ENCODE assay signal across 24 cellular contexts in the genomic region with DNA sequence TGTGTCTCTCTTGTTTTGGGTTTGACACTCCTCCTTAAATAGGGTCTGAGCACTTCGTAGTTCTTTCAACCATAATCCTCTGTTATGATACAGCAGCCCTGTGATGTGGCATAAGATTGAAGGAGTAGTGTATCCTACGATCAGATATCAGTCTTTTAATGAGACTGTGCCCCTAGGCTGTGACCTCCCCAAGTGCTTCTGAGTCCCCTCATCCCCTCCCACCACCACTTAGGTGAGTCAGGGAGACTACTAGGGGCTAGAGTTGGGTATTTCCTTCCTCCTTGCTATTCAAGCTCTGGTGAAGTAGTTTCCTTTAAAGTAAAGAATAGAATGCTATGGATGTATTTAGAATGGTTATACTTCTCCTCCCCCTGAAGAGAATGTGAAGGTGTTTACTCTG.
"Had no signal": no experiment of that assay in that cellular context is flagged by ENCODE, and none has a peak within 500 bp of the region (broad histone marks: within the 10 kb centered on the region; RNA-seq: fewer than 3 reads in every experiment).

No MANE protein-coding gene starts in this region.

- ATAC-seq: activated CD4-positive, alpha-beta T cell treated with anti-CD3 and anti-CD28 coated beads for 36 hours; activated CD8-positive, alpha-beta memory T cell treated with anti-CD3 and anti-CD28 coated beads, Interleukin-2, amount 10 ng/mL, durations not matched to agents 7 days and 5 days; activated CD8-positive, alpha-beta T cell treated with anti-CD3 and anti-CD28 coated beads, Interleukin-2, amount 10 ng/mL, durations not matched to agents 7 days and 5 days; activated naive CD4-positive, alpha-beta T cell treated with anti-CD3 and anti-CD28 coated beads, Interleukin-2, amount 50 U/mL, for 72 hours; gastroesophageal sphincter; heart right ventricle; T-helper 17 cell had no signal

- DNase-seq: activated CD4-positive, alpha-beta memory T cell treated with anti-CD3 and anti-CD28 coated beads for 36 hours; activated CD4-positive, alpha-beta T cell treated with anti-CD3 and anti-CD28 coated beads for 36 hours; activated CD4-positive, alpha-beta T cell treated with anti-CD3 and anti-CD28 coated beads, Interleukin-2, amount 10 ng/mL, durations not matched to agents 24 days and 14 days; activated CD4-positive, CD25-positive, alpha-beta regulatory T cell; activated CD4-positive, CD25-positive, alpha-beta regulatory T cell treated with anti-CD3 and anti-CD28 coated beads, Interleukin-2, amount 50 U/mL, for 72 hours; activated CD8-positive, alpha-beta memory T cell treated with anti-CD3 and anti-CD28 coated beads, Interleukin-2, amount 10 ng/mL, durations not matched to agents 7 days and 5 days; activated CD8-positive, alpha-beta memory T cell treated with anti-CD3 and anti-CD28 coated beads, Interleukin-2, amount 50 U/mL, for 4 hours; activated CD8-positive, alpha-beta T cell treated with anti-CD3 and anti-CD28 coated beads, Interleukin-2, amount 10 ng/mL, durations not matched to agents 7 days and 5 days; activated gamma-delta T cell; activated naive CD4-positive, alpha-beta T cell; activated naive CD4-positive, alpha-beta T cell treated with anti-CD3 and anti-CD28 coated beads, Interleukin-2, amount 10 ng/mL, durations not matched to agents 7 days and 5 days; activated naive CD8-positive, alpha-beta T cell treated with anti-CD3 and anti-CD28 coated beads, Interleukin-2, amount 10 ng/mL, durations not matched to agents 7 days and 5 days; activated T-cell treated with anti-CD3 and anti-CD28 coated beads, Interleukin-2, amount 50 U/mL, for 1 hour; activated T-cell treated with anti-CD3 and anti-CD28 coated beads, Interleukin-2, amount 50 U/mL, for 48 hours; central memory CD4-positive, alpha-beta T cell; cerebellar nuclear complex; colonic mucosa; effector CD8-positive, alpha-beta T cell; esophagus squamous epithelium; foreskin melanocyte; heart right ventricle; T-helper 17 cell had no signal
